Comparison of ENCODE assay signal across 8 cellular contexts in the genomic region with DNA sequence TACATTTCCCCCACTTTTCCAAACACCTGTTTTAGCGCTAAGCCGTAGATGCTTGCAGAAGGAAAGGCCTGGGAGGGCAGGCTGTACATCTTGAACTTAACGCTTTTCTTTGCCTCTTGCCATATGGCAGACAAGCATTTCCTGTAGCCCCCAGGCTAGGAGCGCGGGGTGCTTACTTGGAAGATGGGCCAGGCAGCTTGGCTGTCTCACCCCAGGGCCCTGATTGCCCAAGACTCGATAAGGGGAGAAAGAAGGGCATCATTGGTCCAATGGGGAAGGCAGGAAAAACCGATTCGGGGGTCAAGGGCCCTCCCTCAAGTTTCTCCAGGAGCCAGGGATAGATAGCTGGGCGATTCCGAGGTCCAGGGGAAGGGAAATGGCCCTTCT. TPM values are rescaled to one million over a fixed set of nuclear protein-coding genes. Genes with fewer than 3 reads are reported as not detected.
DNase-seq lines count a peak whose midpoint lies in the region; ATAC-seq and TF ChIP-seq lines count a peak whose summit lies in the region.

No MANE protein-coding gene starts in this region.

- CTCF ChIA-PET in activated B cell treated with CpG ODN at 0.5 μM for 24 hours (lab: Charles Lee) (interaction anchor here (2.0 kb wide), 1 partner anchor 803 kb away, joined by 6 read pairs; no protein-coding TSS in a partner anchor), HEK293T (lab: Yijun Ruan, JAX) (interaction anchor here (0.7 kb wide), 1 partner anchor 21 kb away, joined by 3 read pairs; no protein-coding TSS in a partner anchor)

- POLR2A ChIA-PET in activated B cell treated with CpG ODN at 0.5 μM for 24 hours (lab: Charles Lee) (interaction anchor here (1.7 kb wide), 1 partner anchor 11 kb away, joined by 6 read pairs; no protein-coding TSS in a partner anchor), HEK293T (lab: Yijun Ruan, JAX) (interaction anchor here (1.0 to 13.6 kb wide), 10 partner anchors 10 to 978 kb away, joined by 3 to 367 read pairs (median 4); a partner anchor contains a TSS)

- DNase-seq in stimulated activated CD4-positive, alpha-beta T cell treated with anti-CD3 and anti-CD28 coated beads, Interleukin-15, amount 100 ng/mL, for 24 hours, result peak; percentile 3
- DNase-seq in stimulated activated CD4-positive, alpha-beta T cell treated with anti-CD3 and anti-CD28 coated beads, Interleukin-4, amount 100 ng/mL, for 4 hours, result no peak
- peak; percentile 15 for DNase-seq in activated B cell treated with CpG ODN at 0.5 μM for 24 hours
- no peak for DNase-seq in lower lobe of right lung
- DNase-seq in uterus, result no peak
- DNase-seq in HEK293T (ENCODE audit: extremely low spot score), result no peak

- H3K27ac ChIP-seq in lower lobe of right lung (no peak overlapping the region), uterus (peak overlapping the region; percentile 94 to 96)

- no peaks in the 10 kb centered on the region for H3K9me3 ChIP-seq in lower lobe of right lung
- H3K9me3 ChIP-seq in uterus, result no peaks in the 10 kb centered on the region

- intact Hi-C loops in activated B cell treated with CpG ODN at 0.5 μM for 24 hours (cut with micrococcal nuclease) (no loop called here), lower lobe of right lung (cut with DNase I) (no loop called here), uterus (cut with DNase I; ENCODE audit: low total_unique reads) (no loop called here)

- H3K27ac Mint-ChIP-seq in activated B cell treated with CpG ODN at 0.5 μM for 24 hours, result no peak overlapping the region

- H3K36me3 ChIP-seq in lower lobe of right lung (no peaks in the 10 kb centered on the region), uterus (no peaks in the 10 kb centered on the region)

- H3K27me3 Mint-ChIP-seq in activated B cell treated with CpG ODN at 0.5 μM for 24 hours, result peaks cover 53% of the 10 kb centered on the region

- H3K36me3 Mint-ChIP-seq in activated B cell treated with CpG ODN at 0.5 μM for 24 hours (ENCODE audit: low read depth), result no peaks in the 10 kb centered on the region

- TF ChIP-seq CTCF in activated B cell treated with CpG ODN at 0.5 μM for 24 hours (IDR thresholded peaks at IDR 0.05) (no peak), lower lobe of right lung (IDR thresholded peaks at IDR 0.05) (no peak), uterus (IDR thresholded peaks at IDR 0.05) (no peak)

- TF ChIP-seq POLR2A in uterus (IDR thresholded peaks at IDR 0.05), result no peak

- no peak for ATAC-seq in activated B cell treated with CpG ODN at 0.5 μM for 24 hours (ENCODE audit: low read depth)
- no peak for ATAC-seq in lower lobe of right lung
- ATAC-seq in GM18867 (IDR thresholded peaks at IDR 0.05; ENCODE audit: unreplicated experiment), result no peak
- no peak for ATAC-seq in HG02840 (IDR thresholded peaks at IDR 0.05; ENCODE audit: low FRiP score, unreplicated experiment)

- H3K4me1 ChIP-seq in lower lobe of right lung (peaks cover 40% of the 10 kb centered on the region), uterus (no peaks in the 10 kb centered on the region)

- peaks cover 100% of the 10 kb centered on the region for H3K27me3 ChIP-seq in lower lobe of right lung (ENCODE audit: low read depth)
- no peaks in the 10 kb centered on the region for H3K27me3 ChIP-seq in uterus

- H3K4me3 ChIP-seq in lower lobe of right lung (peak overlapping the region; percentile 56), uterus (peak overlapping the region; percentile 58 to 66)

- H3K9me3 Mint-ChIP-seq in activated B cell treated with CpG ODN at 0.5 μM for 24 hours, result no peaks in the 10 kb centered on the region

- H3K4me1 Mint-ChIP-seq in activated B cell treated with CpG ODN at 0.5 μM for 24 hours, result peaks cover 20% of the 10 kb centered on the region

- peak overlapping the region; percentile 44 for H3K4me3 Mint-ChIP-seq in activated B cell treated with CpG ODN at 0.5 μM for 24 hours

TF ChIP-seq in HEK293T, 16 proteins besides CTCF, POLR2A, EP300 and RAD21:
- TF ChIP-seq ARNT (IDR thresholded peaks at IDR 0.05) (no peak), FOXM1 (IDR thresholded peaks at IDR 0.05; ENCODE audit: borderline replicate concordance) (no peak), L3MBTL2 (conservative IDR thresholded peaks at IDR 0.05) (no peak), NFRKB (IDR thresholded peaks at IDR 0.05) (no peak)
- TF ChIP-seq, protein P1, sequence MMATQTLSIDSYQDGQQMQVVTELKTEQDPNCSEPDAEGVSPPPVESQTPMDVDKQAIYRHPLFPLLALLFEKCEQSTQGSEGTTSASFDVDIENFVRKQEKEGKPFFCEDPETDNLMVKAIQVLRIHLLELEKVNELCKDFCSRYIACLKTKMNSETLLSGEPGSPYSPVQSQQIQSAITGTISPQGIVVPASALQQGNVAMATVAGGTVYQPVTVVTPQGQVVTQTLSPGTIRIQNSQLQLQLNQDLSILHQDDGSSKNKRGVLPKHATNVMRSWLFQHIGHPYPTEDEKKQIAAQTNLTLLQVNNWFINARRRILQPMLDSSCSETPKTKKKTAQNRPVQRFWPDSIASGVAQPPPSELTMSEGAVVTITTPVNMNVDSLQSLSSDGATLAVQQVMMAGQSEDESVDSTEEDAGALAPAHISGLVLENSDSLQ (IDR thresholded peaks at IDR 0.05), result no peak

RNA-seq across cellular contexts. Expression of a gene that starts 1.7 kb away (rescaled TPM):
- total RNA-seq in activated B cell treated with CpG ODN at 0.5 μM for 24 hours, result 0.24 TPM in 1 of 2 replicates, not detected in the other
- 0.38 TPM for total RNA-seq in lower lobe of right lung
- 100 to 1,000 TPM in 1 of 4 donors, 10 to 100 TPM in 3; 50.0 to 114 (median 69.0) TPM for total RNA-seq in uterus

RNA-seq across cellular contexts. Expression of a gene that starts 7.0 kb away (rescaled TPM):
- total RNA-seq in activated B cell treated with CpG ODN at 0.5 μM for 24 hours (not detected in 2 replicates), lower lobe of right lung (1.7 TPM), uterus (10 to 100 TPM in 3 of 4 donors, 1 to 10 TPM in 1; 2.3 to 26.4 (median 22.4) TPM)

RNA-seq across cellular contexts. Expression of a gene that starts 12.7 kb away (rescaled TPM):
- total RNA-seq in activated B cell treated with CpG ODN at 0.5 μM for 24 hours, result not detected in 2 replicates
- total RNA-seq in lower lobe of right lung, result not detected
- total RNA-seq in uterus, result 10 to 100 TPM; 32.4 to 82.0 (median 57.8) TPM

RNA-seq across cellular contexts. Expression of a gene that starts 15.9 kb away (rescaled TPM):
- total RNA-seq in activated B cell treated with CpG ODN at 0.5 μM for 24 hours (not detected in 2 replicates), lower lobe of right lung (2.2 TPM), uterus (1 to 10 TPM in 3 of 4 donors, under 1 TPM in 1; 0.26 to 9.1 (median 5.2) TPM)

RNA-seq across cellular contexts. Expression of a gene that starts 20.0 kb away (rescaled TPM):
- total RNA-seq in activated B cell treated with CpG ODN at 0.5 μM for 24 hours (not detected in 2 replicates), lower lobe of right lung (4.6 TPM), uterus (10 to 100 TPM in 2 of 4 donors, 1 to 10 TPM in 2; 1.0 to 34.5 (median 19.0) TPM)

Comparison
In these comparisons a context has a peak if more than half of its experiments do, and no peak if none do; other contexts are left out.
1. DNase-seq: peak in stimulated activated CD4-positive, alpha-beta T cell treated with anti-CD3 and anti-CD28 coated beads, Interleukin-15, amount 100 ng/mL, for 24 hours (single experiment) and activated B cell treated with CpG ODN at 0.5 μM for 24 hours (single experiment); none in stimulated activated CD4-positive, alpha-beta T cell treated with anti-CD3 and anti-CD28 coated beads, Interleukin-4, amount 100 ng/mL, for 4 hours (0 of 2), lower lobe of right lung (single experiment), uterus (0 of 2) and HEK293T (single experiment).
2. RNA of a gene that starts 1.7 kb away (total RNA-seq): 50.0 to 114 TPM in uterus; 0.38 TPM in lower lobe of right lung (single experiment) and 0.24 TPM in activated B cell treated with CpG ODN at 0.5 μM for 24 hours; every median in the first group is over 10 times any median in the second.
3. RNA of a gene that starts 12.7 kb away (total RNA-seq): 32.4 to 82.0 TPM in uterus; not detected in lower lobe of right lung (single experiment) and not detected in activated B cell treated with CpG ODN at 0.5 μM for 24 hours; every median in the first group is over 10 times any median in the second.